In the genomic region with DNA sequence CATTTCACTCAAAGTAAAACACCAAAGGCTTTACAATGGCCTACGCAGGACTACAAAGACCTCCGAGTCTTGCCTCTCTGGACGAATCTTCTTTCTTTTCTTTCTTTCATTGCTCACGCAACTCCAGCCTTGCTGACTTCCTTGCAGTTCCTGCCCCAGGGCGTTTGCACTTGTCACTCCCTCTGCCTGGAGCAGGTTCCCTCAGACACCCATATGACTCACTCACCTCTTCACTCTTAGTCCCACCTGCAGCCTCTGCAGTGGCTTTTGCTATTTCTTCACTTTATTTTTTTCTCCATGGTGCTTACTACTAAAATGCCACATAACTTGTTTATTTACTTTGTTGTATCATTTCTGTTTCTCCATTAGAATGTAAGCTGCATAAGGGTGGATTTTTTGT, we compare ENCODE assay signal across 24 cellular contexts. TPM values are rescaled to one million over a fixed set of nuclear protein-coding genes. Genes with fewer than 3 reads are reported as not detected.
DNase-seq lines count a peak whose midpoint lies in the region; ATAC-seq, FAIRE-seq and TF ChIP-seq lines count a peak whose summit lies in the region.
"Had no signal": no experiment of that assay in that cellular context is flagged by ENCODE, and none has a peak within 500 bp of the region (broad histone marks: within the 10 kb centered on the region; RNA-seq: fewer than 3 reads in every experiment).

No MANE protein-coding gene starts in this region.

- H3K36me3 ChIP-seq in HEK293 (ENCODE audit: control insufficient read depth in 2 of 2, insufficient read depth in 1 of 2, low read length in 2 of 2) (no peaks in the 10 kb centered on the region), sigmoid colon (no peaks in the 10 kb centered on the region)
- H3K36me3 ChIP-seq in CD8-positive, alpha-beta memory T cell (ENCODE audit: insufficient read depth, low read length), result no peaks in the 10 kb centered on the region
- H3K36me3 ChIP-seq: BE2C, HAP-1 had no signal

- peak; percentile 53 for DNase-seq in RPMI7951 (ENCODE audit: low read depth)
- peak in 1 of 2 donors; percentile 34 for DNase-seq in foreskin keratinocyte
- DNase-seq in sigmoid colon, result peak; percentile 18
- DNase-seq in CD8-positive, alpha-beta memory T cell, result no peak
- no peak for DNase-seq in H54 (ENCODE audit: insufficient read length, low spot score)
- no peak for DNase-seq in AG08395 (ENCODE audit: low spot score)
- DNase-seq: BE2C; CD4-positive, CD25-positive, alpha-beta regulatory T cell; COR-L47; DMS 273 treated with DMSO at 0.1 percent for 48 hours; GM23248; NCI-H1694; NCI-H2081 treated with DMSO at 0.1 percent for 48 hours; NCI-H446; NCI-H526; SHP77 treated with DMSO at 0.1 percent for 48 hours had no signal

- POLR2A ChIA-PET in HEK293 (lab: Yijun Ruan, JAX), result no interaction called here
- POLR2A ChIA-PET in CD8-positive, alpha-beta memory T cell (lab: Charles Lee), result no interaction called here

- no peak for FAIRE-seq in H54 (lab: Jason Lieb, UNC)
- FAIRE-seq: A549, G401.6, GM12892 had no signal

- H3K9me3 Mint-ChIP-seq in CD8-positive, alpha-beta memory T cell, result no peaks in the 10 kb centered on the region
- H3K9me3 Mint-ChIP-seq: CD4-positive, CD25-positive, alpha-beta regulatory T cell had no signal

- H3K4me1 ChIP-seq in HEK293 (ENCODE audit: control insufficient read depth, insufficient read depth, low read length) (no peaks in the 10 kb centered on the region), foreskin keratinocyte (no peaks in the 10 kb centered on the region), sigmoid colon (no peaks in the 10 kb centered on the region)
- H3K4me1 ChIP-seq in CD8-positive, alpha-beta memory T cell (ENCODE audit: insufficient read depth, low read length), result no peaks in the 10 kb centered on the region
- H3K4me1 ChIP-seq: A549, BE2C, HAP-1 had no signal

- 83 to 91% methylated on average over 5 of the region's 5 CpGs for WGBS in sigmoid colon, 2 donors

- H3K27me3 ChIP-seq in foreskin keratinocyte (peaks cover 4% of the 10 kb centered on the region), sigmoid colon (no peaks in the 10 kb centered on the region)
- H3K27me3 ChIP-seq in CD8-positive, alpha-beta memory T cell (ENCODE audit: insufficient read depth, low read length, poor library complexity, severe bottlenecking), result no peaks in the 10 kb centered on the region
- H3K27me3 ChIP-seq: BE2C had no signal

- H3K27ac ChIP-seq in HEK293 (ENCODE audit: extremely low read depth, low read depth, low read length) (no peak overlapping the region), foreskin keratinocyte (no peak overlapping the region), sigmoid colon (no peak overlapping the region)
- H3K27ac ChIP-seq in CD8-positive, alpha-beta memory T cell (ENCODE audit: low read depth, low read length), result no peak overlapping the region
- H3K27ac ChIP-seq: A549, GM23248, RWPE1 had no signal

- CTCF ChIA-PET in HEK293 (lab: Yijun Ruan, JAX), result interaction anchor here (1.1 kb wide), 1 partner anchor 15 kb away, joined by 3 read pairs; no protein-coding TSS in a partner anchor
- CTCF ChIA-PET in CD8-positive, alpha-beta memory T cell (lab: Charles Lee), result no interaction called here

- no peak for TF ChIP-seq CTCF in HEK293 (tag by site-specific recombination; IDR thresholded peaks at IDR 0.05)
- TF ChIP-seq CTCF in foreskin keratinocyte (conservative IDR thresholded peaks at IDR 0.05), result no peak
- TF ChIP-seq CTCF in sigmoid colon (IDR thresholded peaks at IDR 0.05), result no peak

- intact Hi-C loops in sigmoid colon (cut with DNase I), result no loop called here

- peak; percentile 37 for ATAC-seq in foreskin keratinocyte
- ATAC-seq: A549, SK-N-SH treated with all-trans-retinoic acid at 6 μM for 48 hours had no signal

- TF ChIP-seq EP300 in sigmoid colon (IDR thresholded peaks at IDR 0.05), result no peak

- no peaks in the 10 kb centered on the region for H3K36me3 Mint-ChIP-seq in CD8-positive, alpha-beta memory T cell
- H3K36me3 Mint-ChIP-seq: CD4-positive, CD25-positive, alpha-beta regulatory T cell; IgD-negative memory B cell had no signal

- no peak overlapping the region for H3K27ac Mint-ChIP-seq in CD8-positive, alpha-beta memory T cell
- H3K27ac Mint-ChIP-seq: CD4-positive, CD25-positive, alpha-beta regulatory T cell; IgD-negative memory B cell had no signal

- H3K4me3 ChIP-seq in HEK293 (ENCODE audit: low read depth, low read length), result no peak overlapping the region
- no peak overlapping the region for H3K4me3 ChIP-seq in sigmoid colon
- H3K4me3 ChIP-seq in CD8-positive, alpha-beta memory T cell (ENCODE audit: low read length), result no peak overlapping the region
- H3K4me3 ChIP-seq: A549, GM23248, HAP-1 had no signal

- H3K4me3 Mint-ChIP-seq in CD8-positive, alpha-beta memory T cell, result no peak overlapping the region
- H3K4me3 Mint-ChIP-seq: CD4-positive, CD25-positive, alpha-beta regulatory T cell; IgD-negative memory B cell had no signal

- H3K4me1 Mint-ChIP-seq in CD8-positive, alpha-beta memory T cell, result peaks cover 0 to 4% (median 0%) of the 10 kb centered on the region in 3 donors

- no peak for TF ChIP-seq POLR2A in sigmoid colon (IDR thresholded peaks at IDR 0.05)
- TF ChIP-seq POLR2A in H54 (IDR thresholded peaks at IDR 0.05; ENCODE audit: low read depth, low read length), result no peak

- no peaks in the 10 kb centered on the region for H3K9me3 ChIP-seq in HEK293 (ENCODE audit: control insufficient read depth, insufficient read depth, low read depth, low read length)
- no peaks in the 10 kb centered on the region for H3K9me3 ChIP-seq in sigmoid colon
- H3K9me3 ChIP-seq in CD8-positive, alpha-beta memory T cell (ENCODE audit: low read length), result no peaks in the 10 kb centered on the region
- H3K9me3 ChIP-seq: A549, BE2C, HAP-1 had no signal

- H3K27me3 Mint-ChIP-seq in CD8-positive, alpha-beta memory T cell, result peaks cover 3 to 10% of the 10 kb centered on the region in 2 donors

TF ChIP-seq in HEK293, 187 proteins besides CTCF, POLR2A, EP300 and RAD21:
- TF ChIP-seq PATZ1 (tag by site-specific recombination; IDR thresholded peaks at IDR 0.05) (no peak), ZNF239 (tag by site-specific recombination; IDR thresholded peaks at IDR 0.05) (no peak), ZNF596 (tag by site-specific recombination; IDR thresholded peaks at IDR 0.05) (no peak), ZFP3 (tag by site-specific recombination; IDR thresholded peaks at IDR 0.05; ENCODE audit: low read depth) (no peak), ZNF623 (tag by site-specific recombination; IDR thresholded peaks at IDR 0.05) (peak; percentile 52), ZNF214 (tag by site-specific recombination; IDR thresholded peaks at IDR 0.05; ENCODE audit: borderline replicate concordance) (no peak), ZNF16 (tag by site-specific recombination; IDR thresholded peaks at IDR 0.05; ENCODE audit: low read depth) (no peak)
- TF ChIP-seq, protein P1, sequence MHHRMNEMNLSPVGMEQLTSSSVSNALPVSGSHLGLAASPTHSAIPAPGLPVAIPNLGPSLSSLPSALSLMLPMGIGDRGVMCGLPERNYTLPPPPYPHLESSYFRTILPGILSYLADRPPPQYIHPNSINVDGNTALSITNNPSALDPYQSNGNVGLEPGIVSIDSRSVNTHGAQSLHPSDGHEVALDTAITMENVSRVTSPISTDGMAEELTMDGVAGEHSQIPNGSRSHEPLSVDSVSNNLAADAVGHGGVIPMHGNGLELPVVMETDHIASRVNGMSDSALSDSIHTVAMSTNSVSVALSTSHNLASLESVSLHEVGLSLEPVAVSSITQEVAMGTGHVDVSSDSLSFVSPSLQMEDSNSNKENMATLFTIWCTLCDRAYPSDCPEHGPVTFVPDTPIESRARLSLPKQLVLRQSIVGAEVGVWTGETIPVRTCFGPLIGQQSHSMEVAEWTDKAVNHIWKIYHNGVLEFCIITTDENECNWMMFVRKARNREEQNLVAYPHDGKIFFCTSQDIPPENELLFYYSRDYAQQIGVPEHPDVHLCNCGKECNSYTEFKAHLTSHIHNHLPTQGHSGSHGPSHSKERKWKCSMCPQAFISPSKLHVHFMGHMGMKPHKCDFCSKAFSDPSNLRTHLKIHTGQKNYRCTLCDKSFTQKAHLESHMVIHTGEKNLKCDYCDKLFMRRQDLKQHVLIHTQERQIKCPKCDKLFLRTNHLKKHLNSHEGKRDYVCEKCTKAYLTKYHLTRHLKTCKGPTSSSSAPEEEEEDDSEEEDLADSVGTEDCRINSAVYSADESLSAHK (tag by site-specific recombination; IDR thresholded peaks at IDR 0.05), result no peak

RNA-seq across cellular contexts. Expression of gene GHRHR, which starts 33.1 kb away (rescaled TPM):
- not detected in 2 replicates for total RNA-seq in RPMI7951 (2014; rRNA removed; shearing (Covaris generic))
- not detected in 2 replicates for total RNA-seq in foreskin keratinocyte
- polyA plus RNA-seq in foreskin keratinocyte, result not detected in 2 replicates
- not detected for total RNA-seq in sigmoid colon
- not detected for polyA plus RNA-seq in sigmoid colon
- not detected for total RNA-seq in CD8-positive, alpha-beta memory T cell
- not detected for polyA plus RNA-seq in CD8-positive, alpha-beta memory T cell
- total RNA-seq: CD4-positive, CD25-positive, alpha-beta regulatory T cell; GM23248 had no signal
- polyA plus RNA-seq: A549; CD4-positive, CD25-positive, alpha-beta regulatory T cell; GM23248; IgD-negative memory B cell had no signal

RNA-seq across cellular contexts. Expression of gene ADCYAP1R1, which starts 55.2 kb away (rescaled TPM):
- 0.10 TPM in 1 of 2 replicates, not detected in the other for total RNA-seq in RPMI7951 (2014; rRNA removed; shearing (Covaris generic))
- total RNA-seq in foreskin keratinocyte, result not detected in 2 replicates
- not detected in 2 replicates for polyA plus RNA-seq in foreskin keratinocyte
- 10 to 100 TPM; 17.6 to 35.7 (median 21.4) TPM for total RNA-seq in sigmoid colon
- 1 to 10 TPM in 1 of 3 donors, under 1 TPM in 1, not detected in 1; 0.60 to 2.1 TPM for polyA plus RNA-seq in sigmoid colon
- total RNA-seq in CD8-positive, alpha-beta memory T cell, result not detected
- polyA plus RNA-seq in CD8-positive, alpha-beta memory T cell, result not detected
- total RNA-seq: CD4-positive, CD25-positive, alpha-beta regulatory T cell; GM23248 had no signal
- polyA plus RNA-seq: CD4-positive, CD25-positive, alpha-beta regulatory T cell; IgD-negative memory B cell had no signal

Comparison
In these comparisons a context has a peak if more than half of its experiments do, and no peak if none do; other contexts are left out.
1. DNase-seq: peak in RPMI7951 (single experiment) and sigmoid colon (single experiment); none in CD8-positive, alpha-beta memory T cell (0 of 5), H54 (single experiment) and AG08395 (single experiment).
2. RNA of gene ADCYAP1R1, which starts 55.2 kb away (total RNA-seq): 17.6 to 35.7 TPM in sigmoid colon; 0.10 TPM in RPMI7951, not detected in foreskin keratinocyte and not detected in CD8-positive, alpha-beta memory T cell; every median in the first group is over 10 times any median in the second.